Comparison of ENCODE assay signal across 8 cellular contexts in the genomic region with DNA sequence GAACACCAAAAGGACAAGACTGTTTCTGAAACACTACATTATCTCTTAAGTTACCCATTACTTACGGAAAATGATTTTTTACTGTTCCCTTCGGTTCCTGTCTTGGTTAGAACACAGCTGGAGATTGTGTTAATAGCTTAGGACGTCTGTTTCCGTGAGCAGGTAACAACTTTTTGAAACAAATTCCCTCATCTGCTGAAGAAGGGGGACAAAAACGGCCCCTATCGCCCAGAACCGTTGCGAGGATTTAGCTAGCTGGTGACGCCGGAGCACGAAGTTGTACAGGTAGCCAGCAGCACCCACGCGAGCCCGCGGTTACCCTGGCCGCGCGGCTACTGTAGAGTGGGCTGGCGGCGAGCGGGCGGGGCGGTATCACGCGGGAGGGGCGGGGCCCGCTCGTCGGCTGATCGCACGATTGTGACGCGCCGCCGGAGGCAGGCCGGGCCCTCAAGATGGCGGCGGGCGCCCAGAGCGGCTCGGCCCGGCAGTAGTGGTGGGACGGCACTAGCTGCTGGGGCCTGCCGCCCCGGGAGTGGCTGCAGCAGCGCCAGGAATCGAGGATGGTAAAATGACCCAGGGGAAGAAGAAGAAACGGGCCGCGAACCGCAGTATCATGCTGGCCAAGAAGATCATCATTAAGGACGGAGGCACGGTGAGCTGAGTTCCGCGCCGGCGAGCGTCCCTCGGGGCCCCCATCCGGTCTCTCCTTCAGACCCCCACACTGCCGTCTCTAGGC.
A peak's percentile ranks its signal among the peaks of the same experiment; 100 is the strongest.
DNase-seq lines count a peak whose midpoint lies in the region; ATAC-seq and TF ChIP-seq lines count a peak whose summit lies in the region.

No MANE protein-coding gene starts in this region.

- no peaks in the 10 kb centered on the region for H3K9me3 ChIP-seq in HUES64 (ENCODE audit: insufficient read depth, low read depth, low read length)
- no peaks in the 10 kb centered on the region for H3K9me3 ChIP-seq in OCI-LY7 (ENCODE audit: low read length)
- H3K9me3 ChIP-seq in muscle layer of duodenum (ENCODE audit: control insufficient read depth in 1 of 2, low read length in 2 of 2): no peaks in the 10 kb centered on the region

- WGBS in HUES64: under 1% methylated on average over 61 of the region's 61 CpGs

- peaks cover 66% of the 10 kb centered on the region for H3K36me3 Mint-ChIP-seq in activated T-cell treated with anti-CD3 and anti-CD28 coated beads, Interleukin-2, amount 50 U/mL, for 24 hours (ENCODE audit: low read depth)

- ATAC-seq in GM21526 (IDR thresholded peaks at IDR 0.05; ENCODE audit: low FRiP score, unreplicated experiment) (peak; percentile 79), esophagus mucosa (peak; percentile 99)

- no TSS peak for BruUV-seq in OCI-LY7 (replicated peaks; lab: Mats Ljungman, UMichigan)

- H3K27ac Mint-ChIP-seq in activated T-cell treated with anti-CD3 and anti-CD28 coated beads, Interleukin-2, amount 50 U/mL, for 24 hours: peak overlapping the region; percentile 100

- H3K4me1 ChIP-seq in HUES64 (ENCODE audit: insufficient read depth, low read length): peaks cover 7% of the 10 kb centered on the region; the same call in 1 of the 2 replicates
- H3K4me1 ChIP-seq in OCI-LY7 (ENCODE audit: insufficient read depth, low read length, poor library complexity, severe bottlenecking): peaks cover 50% of the 10 kb centered on the region
- peaks cover 6 to 15% of the 10 kb centered on the region in 2 donors for H3K4me1 ChIP-seq in muscle layer of duodenum (ENCODE audit: control insufficient read depth in 1 of 2, insufficient read depth in 2 of 2, low read length in 2 of 2)

- H3K9me3 Mint-ChIP-seq in activated T-cell treated with anti-CD3 and anti-CD28 coated beads, Interleukin-2, amount 50 U/mL, for 24 hours: no peaks in the 10 kb centered on the region

- TF ChIP-seq CTCF in OCI-LY7 (conservative IDR thresholded peaks at IDR 0.05; ENCODE audit: low read length): no peak

- intact Hi-C loops in OCI-LY7 (cut with micrococcal nuclease; ENCODE audit: unreplicated experiment): loop anchor here (1.0 to 10.0 kb wide), 6 partner anchors 69 to 857 kb away; a partner anchor contains a TSS

- H4K20me1 ChIP-seq in OCI-LY7 (ENCODE audit: insufficient read depth, low read length): peaks cover 32% of the 10 kb centered on the region

- peak; percentile 68 for DNase-seq in DMS114 treated with DMSO at 0.1 percent for 48 hours (lab: John Stamatoyannopoulos, UW; ENCODE audit: unreplicated experiment)
- DNase-seq in OCI-LY7 (ENCODE audit: low spot score): peak; percentile 90
- peak; percentile 91 for DNase-seq in activated T-cell treated with anti-CD3 and anti-CD28 coated beads, Interleukin-2, amount 50 U/mL, for 24 hours
- DNase-seq in stimulated activated CD8-positive, alpha-beta memory T cell treated with anti-CD3 and anti-CD28 coated beads, Interleukin-7, amount 100 ng/mL, for 24 hours (ENCODE audit: low read depth): peak; percentile 76

- H3K9ac ChIP-seq in HUES64 (ENCODE audit: low read depth, low read length): peak overlapping the region; percentile 97

- no peaks in the 10 kb centered on the region for H3K27me3 ChIP-seq in HUES64 (ENCODE audit: insufficient read depth, low read length)
- no peaks in the 10 kb centered on the region for H3K27me3 ChIP-seq in muscle layer of duodenum (ENCODE audit: low read depth, low read length)

- peak overlapping the region; percentile 96 for H3K4me3 Mint-ChIP-seq in activated T-cell treated with anti-CD3 and anti-CD28 coated beads, Interleukin-2, amount 50 U/mL, for 24 hours

- no peaks in the 10 kb centered on the region for H3K9me2 ChIP-seq in OCI-LY7 (ENCODE audit: insufficient read depth, low read length)

- H3K4me3 ChIP-seq in HUES64 (ENCODE audit: low read length) (peak overlapping the region; percentile 99), OCI-LY7 (ENCODE audit: low read depth, low read length, poor library complexity, severe bottlenecking) (peak overlapping the region; percentile 78), muscle layer of duodenum (ENCODE audit: low read depth in 1 of 2, low read length in 2 of 2) (peak overlapping the region; percentile 79)

- POLR2A ChIA-PET in OCI-LY7 (lab: Charles Lee): interaction anchor here (0.6 to 2.5 kb wide), 14 partner anchors 10 to 969 kb away, joined by 3 to 10 read pairs (median 4); a partner anchor contains a TSS

- H3K27ac ChIP-seq in HUES64 (ENCODE audit: low read depth, low read length) (peak overlapping the region; percentile 93), OCI-LY7 (ENCODE audit: low read depth, low read length, poor library complexity, severe bottlenecking) (peak overlapping the region; percentile 84), muscle layer of duodenum (ENCODE audit: low read length) (peak overlapping the region; percentile 89)

- peaks cover 59% of the 10 kb centered on the region for H3K79me2 ChIP-seq in OCI-LY7 (ENCODE audit: insufficient read depth, low read depth, low read length)

- H3K36me3 ChIP-seq in HUES64 (ENCODE audit: insufficient read depth, low read length) (no peaks in the 10 kb centered on the region), OCI-LY7 (ENCODE audit: insufficient read depth, low read length) (peaks cover 19% of the 10 kb centered on the region), muscle layer of duodenum (ENCODE audit: control insufficient read depth in 1 of 2, insufficient read depth in 2 of 2, low read length in 2 of 2) (peaks cover 0 to 4% of the 10 kb centered on the region in 2 donors)

- CTCF ChIA-PET in OCI-LY7 (lab: Charles Lee; ENCODE audit: unreplicated experiment): interaction anchor here (0.6 to 1.1 kb wide), 2 partner anchors 68 to 369 kb away, joined by 3 read pairs; a partner anchor contains a TSS

- peak overlapping the region; percentile 92 for H3K4me2 ChIP-seq in OCI-LY7 (ENCODE audit: low read length)

- peak overlapping the region; percentile 78 for H2AFZ ChIP-seq in OCI-LY7 (ENCODE audit: low read length)

- H3K4me1 Mint-ChIP-seq in activated T-cell treated with anti-CD3 and anti-CD28 coated beads, Interleukin-2, amount 50 U/mL, for 24 hours (ENCODE audit: low read depth): peaks cover 55% of the 10 kb centered on the region

- H3K27me3 Mint-ChIP-seq in activated T-cell treated with anti-CD3 and anti-CD28 coated beads, Interleukin-2, amount 50 U/mL, for 24 hours: no peaks in the 10 kb centered on the region

Comparison
In these comparisons a context has a peak if more than half of its experiments do, and no peak if none do; other contexts are left out.
1. Peak in every context shown above with its lines: DNase-seq, ATAC-seq, H3K4me3 ChIP-seq and H3K27ac ChIP-seq.